15 cellular contexts compared by ENCODE assay signal in the genomic region with DNA sequence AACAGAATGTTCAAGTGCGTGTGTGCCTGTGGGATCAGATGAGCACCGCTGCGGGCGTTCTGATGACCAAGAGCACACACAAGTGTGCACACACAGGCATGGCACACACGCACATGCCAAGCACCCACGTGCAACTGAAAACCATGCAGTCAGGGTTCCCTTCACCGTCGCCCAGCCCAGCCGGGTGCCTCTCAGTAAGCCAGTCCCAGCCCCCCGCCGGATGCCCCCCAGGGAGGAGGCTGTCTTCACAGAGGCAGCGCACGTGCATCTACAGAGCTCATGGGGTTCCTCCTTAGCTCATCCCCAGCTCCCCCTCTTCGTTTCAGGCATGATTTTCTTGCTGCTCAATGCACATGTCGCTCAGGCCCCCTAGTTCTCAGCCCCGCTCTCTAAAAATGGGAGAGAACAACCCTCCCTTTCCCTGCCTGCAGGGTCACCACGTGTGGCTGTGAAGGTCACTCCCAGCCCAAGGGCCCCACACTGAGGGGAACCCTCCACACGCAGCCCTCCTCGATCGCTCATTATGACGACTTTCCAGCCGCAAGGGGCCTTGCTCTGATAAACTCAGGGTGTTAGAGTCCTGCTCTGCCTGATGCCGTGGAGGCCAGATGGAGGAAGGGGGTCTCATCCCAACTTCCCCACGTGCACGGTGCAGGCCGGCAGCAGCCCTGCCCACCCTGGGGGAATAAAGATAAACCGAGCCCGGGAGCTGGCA. TPM values are rescaled to one million over a fixed set of nuclear protein-coding genes. Genes with fewer than 3 reads are reported as not detected.
DNase-seq lines count a peak whose midpoint lies in the region; ATAC-seq and TF ChIP-seq lines count a peak whose summit lies in the region.
"Had no signal": no experiment of that assay in that cellular context is flagged by ENCODE, and none has a peak within 500 bp of the region (broad histone marks: within the 10 kb centered on the region; RNA-seq: fewer than 3 reads in every experiment).

No MANE protein-coding gene starts in this region.

- H3K4me3 ChIP-seq in NT2/D1 (ENCODE audit: insufficient read length, low read depth) (no peak overlapping the region), hepatocyte (no peak overlapping the region), stomach (no peak overlapping the region)
- H3K4me3 ChIP-seq: esophagus muscularis mucosa, smooth muscle cell had no signal

- peak overlapping the region; percentile 30 for H3K27ac ChIP-seq in caudate nucleus (ENCODE audit: low read depth, low read length)
- peak overlapping the region; percentile 84 for H3K27ac ChIP-seq in hepatocyte
- H3K27ac ChIP-seq in stomach = peak overlapping the region; percentile 76 to 92 (median 86)

- peak overlapping the region; percentile 10 for H3K9ac ChIP-seq in NT2/D1 (ENCODE audit: insufficient read length, low read depth)

- no peaks in the 10 kb centered on the region for H3K79me2 ChIP-seq in hepatocyte

- peaks cover 0 to 1% (median 0%) of the 10 kb centered on the region in 6 donors for H3K9me3 Mint-ChIP-seq in immature natural killer cell
- H3K9me3 Mint-ChIP-seq: activated CD4-positive, alpha-beta memory T cell treated with anti-CD3 and anti-CD28 coated beads for 36 hours; CD4-positive, alpha-beta T cell; stimulated activated effector memory CD8-positive, alpha-beta T cell treated with anti-CD3 and anti-CD28 coated beads, Interleukin-12 subunit alpha, Interleukin-12 subunit beta, amount 100 ng/mL, for 72 hours had no signal

- no peak overlapping the region for H3K4me3 Mint-ChIP-seq in immature natural killer cell
- H3K4me3 Mint-ChIP-seq: activated CD4-positive, alpha-beta memory T cell treated with anti-CD3 and anti-CD28 coated beads for 36 hours; CD4-positive, alpha-beta T cell; stimulated activated effector memory CD8-positive, alpha-beta T cell treated with anti-CD3 and anti-CD28 coated beads, Interleukin-12 subunit alpha, Interleukin-12 subunit beta, amount 100 ng/mL, for 72 hours had no signal

- no peak for ATAC-seq in GM21717 (IDR thresholded peaks at IDR 0.05; ENCODE audit: unreplicated experiment)

- WGBS in hepatocyte (ENCODE audit: low lambda C conversion rate, missing lambda C conversion rate) = 76% methylated on average over 25 of the region's 28 CpGs
- WGBS in stomach, 5 donors = 39 to 58% (median 47%) methylated on average over 24 to 28 of the region's 28 CpGs

- no peak for TF ChIP-seq POLR2A in stomach (IDR thresholded peaks at IDR 0.05)

- no peaks in the 10 kb centered on the region for H3K36me3 Mint-ChIP-seq in immature natural killer cell
- H3K36me3 Mint-ChIP-seq: activated CD4-positive, alpha-beta memory T cell treated with anti-CD3 and anti-CD28 coated beads for 36 hours; stimulated activated effector memory CD8-positive, alpha-beta T cell treated with anti-CD3 and anti-CD28 coated beads, Interleukin-12 subunit alpha, Interleukin-12 subunit beta, amount 100 ng/mL, for 72 hours had no signal

- no peaks in the 10 kb centered on the region for H3K9me2 ChIP-seq in hepatocyte (replicated peaks; ENCODE audit: insufficient read depth)

- DNase-seq in NT2/D1 (ENCODE audit: low read depth, low spot score) = no peak
- no peak for DNase-seq in caudate nucleus (lab: John Stamatoyannopoulos, UW)
- DNase-seq in hepatocyte (ENCODE audit: low spot score) = no peak
- no peak for DNase-seq in stomach
- DNase-seq in immature natural killer cell = no peak
- no peak for DNase-seq in stimulated activated CD4-positive, alpha-beta T cell treated with anti-CD3 and anti-CD28 coated beads, Interleukin-4, amount 100 ng/mL, for 1 hour
- DNase-seq: NCI-H2081 treated with DMSO at 0.1 percent for 48 hours, T1000 had no signal

- H3K27me3 ChIP-seq in NT2/D1 (ENCODE audit: insufficient read depth, insufficient read length) = no peaks in the 10 kb centered on the region
- no peaks in the 10 kb centered on the region for H3K27me3 ChIP-seq in hepatocyte
- peaks cover 0 to 13% (median 0%) of the 10 kb centered on the region in 3 donors for H3K27me3 ChIP-seq in stomach

- no peak overlapping the region for H2AFZ ChIP-seq in hepatocyte

- peaks cover 2 to 5% (median 3%) of the 10 kb centered on the region in 3 donors for H3K27me3 Mint-ChIP-seq in immature natural killer cell (ENCODE audit: low read depth in 3 of 3)

- no peaks in the 10 kb centered on the region for H3K36me3 ChIP-seq in NT2/D1 (ENCODE audit: insufficient read depth, insufficient read length, low read length)
- no peaks in the 10 kb centered on the region for H3K36me3 ChIP-seq in hepatocyte (replicated peaks; ENCODE audit: insufficient read depth, low read depth)
- H3K36me3 ChIP-seq in stomach = peaks cover 8 to 39% (median 27%) of the 10 kb centered on the region in 4 donors

- H3K4me2 ChIP-seq in hepatocyte = no peak overlapping the region
- H3K4me2 ChIP-seq: smooth muscle cell had no signal

- intact Hi-C loops in stomach (cut with DNase I; ENCODE audit: low total_unique reads) = no loop called here

- no peak overlapping the region for H3K27ac Mint-ChIP-seq in immature natural killer cell
- H3K27ac Mint-ChIP-seq: activated CD4-positive, alpha-beta memory T cell treated with anti-CD3 and anti-CD28 coated beads for 36 hours; CD4-positive, alpha-beta T cell; stimulated activated effector memory CD8-positive, alpha-beta T cell treated with anti-CD3 and anti-CD28 coated beads, Interleukin-12 subunit alpha, Interleukin-12 subunit beta, amount 100 ng/mL, for 72 hours had no signal

- no peaks in the 10 kb centered on the region for H3K4me1 Mint-ChIP-seq in immature natural killer cell

- no peak for TF ChIP-seq CTCF in hepatocyte (IDR thresholded peaks at IDR 0.05; ENCODE audit: poor library complexity)
- no peak for TF ChIP-seq CTCF in stomach (IDR thresholded peaks at IDR 0.05)

- no peak for TF ChIP-seq EP300 in stomach (IDR thresholded peaks at IDR 0.05)

- H4K20me1 ChIP-seq in hepatocyte (ENCODE audit: insufficient read depth, poor library complexity, severe bottlenecking) = no peaks in the 10 kb centered on the region

- no peaks in the 10 kb centered on the region for H3K9me3 ChIP-seq in NT2/D1 (ENCODE audit: insufficient read depth, low read length)
- no peaks in the 10 kb centered on the region for H3K9me3 ChIP-seq in hepatocyte (ENCODE audit: low read depth)
- no peaks in the 10 kb centered on the region for H3K9me3 ChIP-seq in stomach

- peaks cover 3% of the 10 kb centered on the region for H3K4me1 ChIP-seq in NT2/D1 (ENCODE audit: insufficient read depth, insufficient read length)
- H3K4me1 ChIP-seq in hepatocyte (ENCODE audit: insufficient read depth) = peaks cover 17% of the 10 kb centered on the region
- peaks cover 50 to 57% (median 54%) of the 10 kb centered on the region in 4 donors for H3K4me1 ChIP-seq in stomach

RNA-seq across cellular contexts. Expression of gene ARHGEF16, which starts 30.4 kb away (rescaled TPM):
- total RNA-seq in hepatocyte (21.5 and 24.8 TPM in 2 replicates), stomach (100 to 1,000 TPM in 2 of 5 donors, 10 to 100 TPM in 3; 16.9 to 149 (median 51.0) TPM)
- polyA plus RNA-seq in hepatocyte (32.3 and 36.2 TPM in 2 replicates), stomach (10 to 100 TPM; 14.6 to 28.4 (median 23.1) TPM), immature natural killer cell (not detected)
- total RNA-seq: frontal cortex had no signal

Comparison
In these comparisons a context has a peak if more than half of its experiments do, and no peak if none do; other contexts are left out.
1. H3K27ac ChIP-seq: peak in every context shown above with its lines; median percentile 86 in stomach; 84 in hepatocyte; 30 in caudate nucleus.
2. RNA of gene ARHGEF16, which starts 30.4 kb away (polyA plus RNA-seq): 32.3 to 36.2 TPM in hepatocyte and 14.6 to 28.4 TPM in stomach; not detected in immature natural killer cell; every median in the first group is over 10 times any median in the second.